In the genomic region with DNA sequence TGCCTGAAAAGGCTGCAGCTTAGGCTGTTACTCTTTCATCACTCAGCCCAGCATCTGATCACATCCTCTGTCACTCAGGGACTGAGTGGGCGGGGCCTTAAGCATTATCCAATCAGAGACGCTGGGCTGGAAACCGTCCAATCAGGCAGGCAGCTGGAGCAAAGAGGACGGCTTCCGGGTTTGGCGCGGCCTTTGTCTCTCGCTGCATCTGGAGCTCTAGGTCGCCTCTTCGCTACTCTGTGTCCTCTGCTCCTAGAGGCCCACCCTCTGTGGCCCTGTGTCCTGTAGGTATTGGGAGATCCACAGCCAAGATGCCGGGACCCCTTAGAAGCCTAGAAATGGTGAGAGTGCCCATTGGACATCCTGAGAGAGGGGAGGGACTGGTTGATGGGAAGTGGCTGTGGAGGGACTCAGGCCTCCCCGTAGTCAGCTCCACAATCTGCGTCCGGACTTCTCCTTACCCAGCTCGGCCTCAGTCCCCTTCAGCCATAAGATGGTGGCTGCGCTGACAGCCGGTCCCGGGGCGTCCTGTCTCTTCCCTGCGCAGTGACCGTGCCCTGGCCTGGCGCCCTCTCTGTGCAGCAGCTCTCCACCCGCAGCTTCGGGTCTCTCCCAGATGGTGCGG, we compare ENCODE assay signal across 1 cellular context.
TF ChIP-seq lines count a peak whose summit lies in the region.

Gene ZNF486 (plus strand): TSS at position 195 of the 625 bp plus-strand sequence. CDS start 117 bp downstream, at position 312.

TF ChIP-seq in HEK293, 187 proteins besides CTCF, POLR2A, EP300 and RAD21 (continued from another document):
- TF ChIP-seq PRDM2 (tag by site-specific recombination; IDR thresholded peaks at IDR 0.05; ENCODE audit: borderline replicate concordance) = no peak
- no peak for TF ChIP-seq ZBTB20 (tag by site-specific recombination; IDR thresholded peaks at IDR 0.05)
- no peak for TF ChIP-seq ZNF76 (tag by site-specific recombination; IDR thresholded peaks at IDR 0.05; ENCODE audit: borderline replicate concordance, low read depth)
- no peak for TF ChIP-seq SETDB1 (IDR thresholded peaks at IDR 0.05; ENCODE audit: insufficient read length, low read length)
- TF ChIP-seq, protein P1, sequence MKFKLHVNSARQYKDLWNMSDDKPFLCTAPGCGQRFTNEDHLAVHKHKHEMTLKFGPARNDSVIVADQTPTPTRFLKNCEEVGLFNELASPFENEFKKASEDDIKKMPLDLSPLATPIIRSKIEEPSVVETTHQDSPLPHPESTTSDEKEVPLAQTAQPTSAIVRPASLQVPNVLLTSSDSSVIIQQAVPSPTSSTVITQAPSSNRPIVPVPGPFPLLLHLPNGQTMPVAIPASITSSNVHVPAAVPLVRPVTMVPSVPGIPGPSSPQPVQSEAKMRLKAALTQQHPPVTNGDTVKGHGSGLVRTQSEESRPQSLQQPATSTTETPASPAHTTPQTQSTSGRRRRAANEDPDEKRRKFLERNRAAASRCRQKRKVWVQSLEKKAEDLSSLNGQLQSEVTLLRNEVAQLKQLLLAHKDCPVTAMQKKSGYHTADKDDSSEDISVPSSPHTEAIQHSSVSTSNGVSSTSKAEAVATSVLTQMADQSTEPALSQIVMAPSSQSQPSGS (tag by site-specific recombination; IDR thresholded peaks at IDR 0.05; ENCODE audit: low read depth) = no peak
- no peak for TF ChIP-seq ZNF585B (tag by site-specific recombination; IDR thresholded peaks at IDR 0.05)
- TF ChIP-seq ZNF501 (tag by site-specific recombination; IDR thresholded peaks at IDR 0.05) = no peak
- no peak for TF ChIP-seq ZNF704 (tag by site-specific recombination; IDR thresholded peaks at IDR 0.05)
- TF ChIP-seq ZNF473 (tag by site-specific recombination; IDR thresholded peaks at IDR 0.05) = no peak
- TF ChIP-seq ZBTB10 (tag by site-specific recombination; IDR thresholded peaks at IDR 0.05) = no peak
- TF ChIP-seq REPIN1 (tag by site-specific recombination; IDR thresholded peaks at IDR 0.05; ENCODE audit: low read depth) = no peak
- no peak for TF ChIP-seq ZFP69B (tag by site-specific recombination; IDR thresholded peaks at IDR 0.05)
- peak; percentile 45; the same call in 1 of the 2 replicates for TF ChIP-seq ZNF341 (tag by site-specific recombination; IDR thresholded peaks at IDR 0.05; ENCODE audit: low read depth)
